8 cellular contexts compared by ENCODE assay signal in genomic region chr5:170306381-170306790, GRCh38. TPM values are rescaled to one million over a fixed set of nuclear protein-coding genes. Genes with fewer than 3 reads are reported as not detected.
DNase-seq lines count a peak whose midpoint lies in the region; ATAC-seq and TF ChIP-seq lines count a peak whose summit lies in the region.

No MANE protein-coding gene starts in this region.

- H3K9me3 ChIP-seq in SJCRH30 (replicated peaks) (no peaks in the 10 kb centered on the region), mesenchymal stem cell (ENCODE audit: control insufficient read depth, low read length) (no peaks in the 10 kb centered on the region), SK-N-SH (no peaks in the 10 kb centered on the region)
- no peaks in the 10 kb centered on the region for H3K9me3 ChIP-seq in CD4-positive, alpha-beta memory T cell (ENCODE audit: control insufficient read depth in 1 of 2, low read length in 2 of 2)

- no peak overlapping the region for H3K23ac ChIP-seq in mesenchymal stem cell (ENCODE audit: low read length in 2 of 2)

- H3K4ac ChIP-seq in mesenchymal stem cell (ENCODE audit: low read depth in 1 of 2, low read length in 2 of 2): no peak overlapping the region

- H3K36me3 ChIP-seq in SJCRH30: no peaks in the 10 kb centered on the region
- H3K36me3 ChIP-seq in mesenchymal stem cell (ENCODE audit: control insufficient read depth in 1 of 2, insufficient read depth in 2 of 2, low read depth in 1 of 2, low read length in 2 of 2): no peaks in the 10 kb centered on the region
- H3K36me3 ChIP-seq in CD4-positive, alpha-beta memory T cell (ENCODE audit: insufficient read depth, low read length): no peaks in the 10 kb centered on the region
- no peaks in the 10 kb centered on the region for H3K36me3 ChIP-seq in SK-N-SH (replicated peaks in 1 of 2; ENCODE audit: control insufficient read depth in 1 of 2, insufficient read depth in 2 of 2, low read length in 1 of 2)

- no peak overlapping the region for H2BK12ac ChIP-seq in mesenchymal stem cell (ENCODE audit: low read length in 2 of 2)

- no peak overlapping the region for H3K4me3 ChIP-seq in SJCRH30
- H3K4me3 ChIP-seq in mesenchymal stem cell (ENCODE audit: insufficient read depth in 1 of 2, low read depth in 1 of 2, low read length in 2 of 2): no peak overlapping the region
- no peak overlapping the region for H3K4me3 ChIP-seq in CD4-positive, alpha-beta memory T cell (ENCODE audit: low read length in 2 of 2)
- no peak overlapping the region for H3K4me3 ChIP-seq in SK-N-SH (ENCODE audit: low read depth in 2 of 2, low read length in 1 of 2)

- peak overlapping the region in 1 of 7 donors; percentile 46 for H3K27ac Mint-ChIP-seq in CD4-positive, alpha-beta memory T cell

- no peaks in the 10 kb centered on the region for H3K27me3 ChIP-seq in SJCRH30
- peaks cover 18 to 32% of the 10 kb centered on the region in 2 experiments for H3K27me3 ChIP-seq in mesenchymal stem cell (ENCODE audit: control insufficient read depth in 1 of 2, insufficient read depth in 1 of 2, low read length in 2 of 2)
- no peaks in the 10 kb centered on the region for H3K27me3 ChIP-seq in CD4-positive, alpha-beta memory T cell (ENCODE audit: insufficient read depth, low read length)
- H3K27me3 ChIP-seq in SK-N-SH (ENCODE audit: insufficient read depth): no peaks in the 10 kb centered on the region; the same call in 1 of the 2 replicates

- H4K20me1 ChIP-seq in SK-N-SH (ENCODE audit: insufficient read depth): no peaks in the 10 kb centered on the region

- no peak for TF ChIP-seq RAD21 in SK-N-SH (IDR thresholded peaks at IDR 0.05; ENCODE audit: low read length)

- H4K8ac ChIP-seq in mesenchymal stem cell (ENCODE audit: low read length): no peak overlapping the region

- POLR2A ChIA-PET in CD4-positive, alpha-beta memory T cell (lab: Charles Lee; ENCODE audit: partially characterized antibody): interaction anchor here (1.3 to 26.7 kb wide), 4 partner anchors 8 to 27 kb away, joined by 4 to 1265 read pairs (median 335); partner anchors contain the start of gene LCP2
- POLR2A ChIA-PET in SK-N-SH (lab: Yijun Ruan, JAX): no interaction called here

- H3K79me2 ChIP-seq in SK-N-SH (ENCODE audit: insufficient read depth): no peaks in the 10 kb centered on the region

- ATAC-seq in GM18517 (IDR thresholded peaks at IDR 0.05; ENCODE audit: unreplicated experiment) (peak; percentile 57), HG02759 (IDR thresholded peaks at IDR 0.05; ENCODE audit: unreplicated experiment) (peak; percentile 74)

- H2AFZ ChIP-seq in mesenchymal stem cell (ENCODE audit: low read depth, low read length): no peak overlapping the region
- no peak overlapping the region for H2AFZ ChIP-seq in SK-N-SH (ENCODE audit: low read depth)

- no peaks in the 10 kb centered on the region for H3K27me3 Mint-ChIP-seq in CD4-positive, alpha-beta memory T cell

- no peaks in the 10 kb centered on the region for H3K36me3 Mint-ChIP-seq in CD4-positive, alpha-beta memory T cell

- H2BK15ac ChIP-seq in mesenchymal stem cell (ENCODE audit: low read depth, poor library complexity, severe bottlenecking): no peak overlapping the region

- intact Hi-C loops in CD4-positive, alpha-beta memory T cell (cut with micrococcal nuclease): no loop called here

- no peak overlapping the region for H3K18ac ChIP-seq in mesenchymal stem cell (ENCODE audit: low read depth in 1 of 2, low read length in 2 of 2)

- WGBS in mesenchymal stem cell: 51% methylated on average over 4 of the region's 4 CpGs
- 31% methylated on average over 4 of the region's 4 CpGs for WGBS in SK-N-SH (ENCODE audit: low lambda C conversion rate)

- TF ChIP-seq CTCF in SK-N-SH (IDR thresholded peaks at IDR 0.05): no peak

- H4K91ac ChIP-seq in mesenchymal stem cell (ENCODE audit: low read length): no peak overlapping the region

- no peak overlapping the region for H2BK5ac ChIP-seq in mesenchymal stem cell (ENCODE audit: low read depth, low read length, poor library complexity, severe bottlenecking)

- H3K9me2 ChIP-seq in SK-N-SH: no peaks in the 10 kb centered on the region

- no peaks in the 10 kb centered on the region for H3K79me1 ChIP-seq in mesenchymal stem cell (replicated peaks; ENCODE audit: low read length, poor library complexity, severe bottlenecking)

- CTCF ChIA-PET in CD4-positive, alpha-beta memory T cell (lab: Charles Lee; ENCODE audit: partially characterized antibody): interaction anchor here (1.0 to 2.2 kb wide), 8 partner anchors 9 to 35 kb away, joined by 3 to 8 read pairs (median 4); partner anchors contain the start of gene LCP2
- CTCF ChIA-PET in SK-N-SH (lab: Yijun Ruan, JAX): no interaction called here

- H2BK120ac ChIP-seq in mesenchymal stem cell (ENCODE audit: low read depth, low read length): no peak overlapping the region

- H3K27ac ChIP-seq in SJCRH30: no peak overlapping the region
- H3K27ac ChIP-seq in mesenchymal stem cell (ENCODE audit: low read length, poor library complexity, severe bottlenecking): no peak overlapping the region
- no peak overlapping the region for H3K27ac ChIP-seq in CD4-positive, alpha-beta memory T cell (ENCODE audit: low read depth, low read length)
- H3K27ac ChIP-seq in SK-N-SH (ENCODE audit: low read depth in 2 of 2, low read length in 1 of 2): no peak overlapping the region

- H3K4me3 Mint-ChIP-seq in CD4-positive, alpha-beta memory T cell: no peak overlapping the region

- H3K9me3 Mint-ChIP-seq in CD4-positive, alpha-beta memory T cell: no peaks in the 10 kb centered on the region

- H2AK5ac ChIP-seq in mesenchymal stem cell (ENCODE audit: low read length, severe bottlenecking): no peak overlapping the region

- no peak overlapping the region for H3K14ac ChIP-seq in mesenchymal stem cell (ENCODE audit: low read length in 2 of 2)

- H3F3A ChIP-seq in SK-N-SH (replicated peaks; ENCODE audit: insufficient read depth): no peaks in the 10 kb centered on the region

- H3K4me1 Mint-ChIP-seq in CD4-positive, alpha-beta memory T cell: peaks cover 40 to 81% (median 64%) of the 10 kb centered on the region in 4 donors

- no peak overlapping the region for H3K4me2 ChIP-seq in mesenchymal stem cell (ENCODE audit: low read length, poor library complexity, severe bottlenecking)
- H3K4me2 ChIP-seq in SK-N-SH: no peak overlapping the region

- peak; percentile 7 to 22 for DNase-seq in SJCRH30
- peak; percentile 76 for DNase-seq in mesenchymal stem cell
- DNase-seq in CD4-positive, alpha-beta memory T cell: no peak
- DNase-seq in HT-29 (ENCODE audit: low spot score): no peak
- no peak for DNase-seq in SK-N-SH
- DNase-seq in foreskin melanocyte: no peak

- TF ChIP-seq EP300 in SK-N-SH (IDR thresholded peaks at IDR 0.05; ENCODE audit: borderline replicate concordance in 1 of 2, low read depth in 1 of 2, low read length in 1 of 2): no peak

- peak overlapping the region; percentile 76 for H3K9ac ChIP-seq in mesenchymal stem cell (ENCODE audit: low read length)
- H3K9ac ChIP-seq in SK-N-SH: no peak overlapping the region

- H3K4me1 ChIP-seq in SJCRH30 (no peaks in the 10 kb centered on the region), mesenchymal stem cell (ENCODE audit: control insufficient read depth, insufficient read depth, low read depth, low read length) (no peaks in the 10 kb centered on the region), SK-N-SH (ENCODE audit: control insufficient read depth in 1 of 2, insufficient read depth in 2 of 2, low read depth in 1 of 2, low read length in 1 of 2) (peaks cover 0 to under 1% of the 10 kb centered on the region in 2 experiments; a peak in 1 of 4 replicates)
- H3K4me1 ChIP-seq in CD4-positive, alpha-beta memory T cell (ENCODE audit: insufficient read depth, low read length): peaks cover 51% of the 10 kb centered on the region

TF ChIP-seq in SK-N-SH, 30 proteins besides CTCF, POLR2A, EP300 and RAD21:
- TF ChIP-seq FOXM1 (IDR thresholded peaks at IDR 0.05; ENCODE audit: low read depth) (no peak), GATA2 (CRISPR knock-in tag; IDR thresholded peaks at IDR 0.05) (no peak), TCF12 (IDR thresholded peaks at IDR 0.05) (no peak), MAX (IDR thresholded peaks at IDR 0.05; ENCODE audit: low read depth) (no peak), RXRA (IDR thresholded peaks at IDR 0.05; ENCODE audit: borderline replicate concordance, low read depth) (no peak), RCOR1 (IDR thresholded peaks at IDR 0.05; ENCODE audit: low read length) (no peak)

RNA-seq across cellular contexts. Expression of gene LCP2, which starts 8.8 kb away (rescaled TPM):
- total RNA-seq in SJCRH30 (2014; rRNA removed; shearing (Covaris generic)): not detected in 2 replicates
- polyA plus RNA-seq in mesenchymal stem cell (2013, experiment 1 of 2): 0.10 TPM
- polyA plus RNA-seq in mesenchymal stem cell (2013, experiment 2 of 2): 0.05 TPM
- total RNA-seq in CD4-positive, alpha-beta memory T cell: 100 to 1,000 TPM; 291 to 318 TPM
- 100 to 1,000 TPM; 117 to 259 TPM for polyA plus RNA-seq in CD4-positive, alpha-beta memory T cell
- not detected in 2 replicates for total RNA-seq in HT-29 (2014; rRNA removed; shearing (Covaris generic))
- not detected in 2 replicates for polyA plus RNA-seq in SK-N-SH (2012; rRNA removed)
- not detected in 2 replicates for polyA plus RNA-seq in SK-N-SH (2012; cell fraction: cytosol; rRNA removed)
- polyA plus RNA-seq in SK-N-SH (2012; cell fraction: nucleus; rRNA removed): not detected in 2 replicates

Comparison
In these comparisons a context has a peak if more than half of its experiments do, and no peak if none do; other contexts are left out.
1. DNase-seq: peak in SJCRH30 (2 of 2) and mesenchymal stem cell (single experiment); none in CD4-positive, alpha-beta memory T cell (0 of 5), HT-29 (single experiment), SK-N-SH (single experiment) and foreskin melanocyte (single experiment).
2. RNA of gene LCP2, which starts 8.8 kb away (total RNA-seq): 291 to 318 TPM in CD4-positive, alpha-beta memory T cell; not detected in SJCRH30 and not detected in HT-29; every median in the first group is over 100 times any median in the second.